9 cellular contexts compared by ENCODE assay signal in the genomic region with DNA sequence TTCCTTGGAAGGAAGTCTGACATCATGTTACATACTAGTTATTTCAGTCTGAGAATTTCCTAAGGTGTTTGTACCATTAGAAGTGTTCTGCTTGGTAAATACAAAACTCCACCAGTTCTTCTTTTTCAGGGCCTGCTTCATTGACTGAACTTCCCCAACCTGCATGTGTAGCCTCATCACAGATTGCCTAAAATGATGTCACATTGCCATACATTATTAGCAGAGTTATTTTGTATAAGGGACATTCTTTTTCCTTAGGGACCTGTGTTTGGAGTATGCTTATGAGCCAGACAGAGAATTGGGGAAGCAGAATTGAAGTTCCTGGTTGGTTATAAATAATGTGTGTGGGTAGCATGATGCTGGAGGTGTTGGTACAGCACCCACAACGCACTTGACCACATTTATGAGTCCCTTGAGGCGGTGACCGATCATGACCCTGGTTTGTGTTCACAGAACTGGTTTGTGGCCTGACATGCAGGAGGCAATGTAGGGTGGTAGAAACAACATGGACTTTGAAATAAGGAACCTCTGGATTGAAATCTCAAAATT. TPM values are rescaled to one million over a fixed set of nuclear protein-coding genes. Genes with fewer than 3 reads are reported as not detected.
DNase-seq lines count a peak whose midpoint lies in the region; ATAC-seq lines count a peak whose summit lies in the region.
"Had no signal": no experiment of that assay in that cellular context is flagged by ENCODE, and none has a peak within 500 bp of the region (broad histone marks: within the 10 kb centered on the region; RNA-seq: fewer than 3 reads in every experiment).

No MANE protein-coding gene starts in this region.

- H3K27ac Mint-ChIP-seq in IgD-negative memory B cell, result peak overlapping the region; percentile 57 to 92 (median 82)
- no peak overlapping the region for H3K27ac Mint-ChIP-seq in activated naive CD4-positive, alpha-beta T cell treated with anti-CD3 and anti-CD28 coated beads for 36 hours

- no peaks in the 10 kb centered on the region for H3K9me3 Mint-ChIP-seq in IgD-negative memory B cell
- H3K9me3 Mint-ChIP-seq in activated naive CD4-positive, alpha-beta T cell treated with anti-CD3 and anti-CD28 coated beads for 36 hours, result no peaks in the 10 kb centered on the region

- intact Hi-C loops in activated naive CD4-positive, alpha-beta T cell treated with anti-CD3 and anti-CD28 coated beads for 36 hours (cut with micrococcal nuclease), result no loop called here

- peak; percentile 88 for ATAC-seq in GM18909 (IDR thresholded peaks at IDR 0.05; ENCODE audit: poor library complexity, unreplicated experiment)
- ATAC-seq in HG02623 (IDR thresholded peaks at IDR 0.05; ENCODE audit: unreplicated experiment), result peak; percentile 65

- no peaks in the 10 kb centered on the region for H3K27me3 Mint-ChIP-seq in IgD-negative memory B cell
- no peaks in the 10 kb centered on the region for H3K27me3 Mint-ChIP-seq in activated naive CD4-positive, alpha-beta T cell treated with anti-CD3 and anti-CD28 coated beads for 36 hours (ENCODE audit: low read depth)

- no peaks in the 10 kb centered on the region for H3K36me3 Mint-ChIP-seq in IgD-negative memory B cell
- no peaks in the 10 kb centered on the region for H3K36me3 Mint-ChIP-seq in activated naive CD4-positive, alpha-beta T cell treated with anti-CD3 and anti-CD28 coated beads for 36 hours (ENCODE audit: low read depth)

- CTCF ChIA-PET in activated naive CD4-positive, alpha-beta T cell treated with anti-CD3 and anti-CD28 coated beads for 36 hours (lab: Charles Lee), result interaction anchor here (0.6 kb wide), 1 partner anchor 170 kb away, joined by 4 read pairs; no protein-coding TSS in a partner anchor

- DNase-seq in myocyte (ENCODE audit: low read depth) (peak; percentile 53), OCI-M1 (lab: John Stamatoyannopoulos, UW) (no peak)
- DNase-seq in stimulated activated CD4-positive, alpha-beta T cell treated with anti-CD3 and anti-CD28 coated beads, Interleukin-12 subunit alpha, Interleukin-12 subunit beta, amount 100 ng/mL, for 4 hours, result no peak
- DNase-seq in activated naive CD4-positive, alpha-beta T cell treated with anti-CD3 and anti-CD28 coated beads for 36 hours, result no peak
- no peak for DNase-seq in stimulated activated CD4-positive, alpha-beta T cell treated with anti-CD3 and anti-CD28 coated beads, Interleukin-4, amount 100 ng/mL, for 24 hours

- H3K4me3 Mint-ChIP-seq in IgD-negative memory B cell, result peak overlapping the region in 2 of 4 donors; percentile 2 to 39
- H3K4me3 Mint-ChIP-seq in activated naive CD4-positive, alpha-beta T cell treated with anti-CD3 and anti-CD28 coated beads for 36 hours, result no peak overlapping the region

- peaks cover 20 to 27% (median 26%) of the 10 kb centered on the region in 3 donors for H3K4me1 Mint-ChIP-seq in IgD-negative memory B cell
- H3K4me1 Mint-ChIP-seq in activated naive CD4-positive, alpha-beta T cell treated with anti-CD3 and anti-CD28 coated beads for 36 hours (ENCODE audit: low read depth), result no peaks in the 10 kb centered on the region

RNA-seq across cellular contexts. Expression of a gene that starts 16.4 kb away (rescaled TPM):
- polyA plus RNA-seq in IgD-negative memory B cell, result not detected
- not detected in 2 replicates for total RNA-seq in myocyte
- 0.09 TPM for polyA plus RNA-seq in myocyte (2012)
- total RNA-seq in activated naive CD4-positive, alpha-beta T cell treated with anti-CD3 and anti-CD28 coated beads for 36 hours, result not detected
- total RNA-seq: T-helper 1 cell treated with Interleukin-12 subunit alpha and Interleukin-12 subunit beta and Interleukin-4 antibody, amounts not matched to agents 30 ng/mL and 1 ng/mL, for 36 hours had no signal
